ENCODE assay signal across 28 cellular contexts in the genomic region with DNA sequence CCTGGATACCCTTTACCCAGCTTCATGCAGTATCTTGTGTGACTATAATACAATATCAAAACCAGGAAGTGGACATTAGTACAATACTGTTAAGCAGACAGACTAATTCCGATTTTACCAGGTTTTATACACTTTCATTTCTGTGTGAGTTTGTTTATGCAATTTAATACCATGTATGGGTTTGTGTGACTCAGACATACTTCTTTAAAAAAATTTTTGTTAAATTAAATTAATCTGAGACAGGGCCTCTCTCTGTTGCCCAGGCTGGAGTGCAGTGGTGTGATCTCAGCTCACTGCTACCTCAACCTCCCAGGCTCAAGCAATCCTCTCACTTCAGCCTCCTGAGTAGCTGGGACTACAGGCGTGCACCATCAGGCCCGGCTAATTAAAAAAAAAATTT.
"Had no signal": no experiment of that assay in that cellular context is flagged by ENCODE, and none has a peak within 500 bp of the region (broad histone marks: within the 10 kb centered on the region; RNA-seq: fewer than 3 reads in every experiment).

No MANE protein-coding gene starts in this region.

- H3K79me2 ChIP-seq: parathyroid adenoma had no signal

- H3K36me3 ChIP-seq: heart left ventricle, left lung, lower lobe of right lung, neural progenitor cell, sigmoid colon, stomach, thyroid gland, upper lobe of right lung had no signal

- DNase-seq: activated B cell treated with CpG ODN at 0.5 μM for 24 hours; activated CD4-positive, alpha-beta T cell treated with anti-CD3 and anti-CD28 coated beads, Interleukin-2, amount 50 U/mL, for 1 hour; activated CD8-positive, alpha-beta memory T cell treated with anti-CD3 and anti-CD28 coated beads, Interleukin-2, amount 10 ng/mL, durations not matched to agents 7 days and 5 days; activated CD8-positive, alpha-beta T cell treated with anti-CD3 and anti-CD28 coated beads, Interleukin-2, amount 10 ng/mL, durations not matched to agents 7 days and 5 days; activated naive CD4-positive, alpha-beta T cell; activated T-cell treated with anti-CD3 and anti-CD28 coated beads, Interleukin-2, amount 50 U/mL, for 72 hours; body of pancreas; cerebellar nuclear complex; hypothalamus; left lung; lower lobe of right lung; mesendoderm; natural killer cell; occipital lobe; psoas muscle; sigmoid colon; small intestine; stimulated activated CD4-positive, alpha-beta T cell treated with anti-CD3 and anti-CD28 coated beads, Interleukin-1b, Interleukin-23, amount 100 ng/mL, for 48 hours; stimulated activated naive B cell treated with anti-CD40 and anti-IgM and Interleukin-4, amounts not matched to agents 10 μg/mL and 1 μg/mL and 100 μg/mL, for 72 hours; stomach; T-cell; thyroid gland; upper lobe of right lung had no signal

- H3K4me2 ChIP-seq: neural progenitor cell had no signal

- ATAC-seq: activated CD8-positive, alpha-beta memory T cell treated with anti-CD3 and anti-CD28 coated beads, Interleukin-2, amount 10 ng/mL, durations not matched to agents 7 days and 5 days; activated CD8-positive, alpha-beta T cell treated with anti-CD3 and anti-CD28 coated beads, Interleukin-2, amount 10 ng/mL, durations not matched to agents 7 days and 5 days; activated naive CD4-positive, alpha-beta T cell treated with anti-CD3 and anti-CD28 coated beads, Interleukin-2, amount 50 U/mL, for 72 hours; activated T-cell treated with anti-CD3 and anti-CD28 coated beads, Interleukin-2, amount 50 U/mL, for 72 hours; body of pancreas; heart left ventricle; left lung; lower lobe of right lung; natural killer cell; psoas muscle; stimulated activated naive B cell treated with anti-CD40 and anti-IgM and Interleukin-4, amounts not matched to agents 10 μg/mL and 1 μg/mL and 100 μg/mL, for 72 hours; T-cell; upper lobe of right lung had no signal

- H3K9me3 ChIP-seq: body of pancreas, heart left ventricle, left lung, lower lobe of right lung, psoas muscle, sigmoid colon, stomach, thyroid gland, upper lobe of right lung had no signal

- H3K4me3 ChIP-seq: body of pancreas, coronary artery, heart left ventricle, left lung, lower lobe of right lung, neural progenitor cell, psoas muscle, sigmoid colon, stomach, thyroid gland, upper lobe of right lung had no signal

- H2AFZ ChIP-seq: neural progenitor cell, parathyroid adenoma had no signal

- H3K27ac ChIP-seq: body of pancreas, coronary artery, heart left ventricle, left lung, lower lobe of right lung, neural progenitor cell, parathyroid adenoma, psoas muscle, sigmoid colon, stomach, thyroid gland, upper lobe of right lung had no signal

- H3K9ac ChIP-seq: neural progenitor cell, parathyroid adenoma had no signal

- H3K27me3 ChIP-seq: body of pancreas, heart left ventricle, left lung, neural progenitor cell, sigmoid colon, stomach, thyroid gland, upper lobe of right lung had no signal

- H3K4me1 ChIP-seq: body of pancreas, left lung, lower lobe of right lung, neural progenitor cell, parathyroid adenoma, psoas muscle, upper lobe of right lung had no signal
